1 cellular context compared by ENCODE assay signal in the genomic region with DNA sequence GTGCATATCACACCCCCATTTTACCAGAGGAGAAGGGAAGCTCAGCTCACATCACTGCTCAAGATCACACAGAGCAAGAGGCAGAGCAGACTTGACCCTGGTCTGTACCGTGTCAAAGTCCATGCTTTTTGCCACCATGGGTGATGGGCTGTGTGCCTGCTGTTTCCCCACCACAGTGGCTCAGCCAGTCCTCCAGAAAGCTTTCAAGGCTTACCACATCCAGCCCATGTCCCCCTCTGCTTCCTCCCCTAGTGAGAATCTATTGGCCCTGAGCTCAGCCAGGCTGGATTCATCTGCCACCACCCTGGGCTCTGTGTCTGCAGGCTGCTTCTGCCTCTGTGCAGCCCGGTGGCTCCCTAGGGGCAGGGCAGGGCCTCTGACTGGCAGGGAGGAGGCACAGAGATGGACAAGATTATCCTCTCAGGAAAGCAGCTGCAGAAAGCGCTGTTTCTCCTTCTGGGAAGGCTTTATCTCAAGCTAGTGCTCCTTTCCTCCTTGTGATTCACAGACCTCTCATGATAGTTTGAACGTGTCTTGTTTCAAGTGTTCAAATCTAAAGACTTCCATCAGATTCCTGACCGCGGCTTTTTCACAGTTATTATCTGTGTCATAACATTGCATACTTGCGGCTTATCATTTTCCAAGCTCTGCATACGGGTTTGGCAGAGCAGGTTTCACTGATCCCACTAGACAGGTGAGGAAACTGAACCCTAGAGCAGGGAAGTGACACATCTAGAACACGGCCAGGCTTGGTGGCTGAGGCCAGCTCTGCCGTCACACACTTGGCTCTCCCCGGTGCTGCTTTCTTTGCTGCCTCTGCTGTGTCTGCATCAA.
A peak's percentile ranks its signal among the peaks of the same experiment; 100 is the strongest.
TF ChIP-seq lines count a peak whose summit lies in the region.

No MANE protein-coding gene starts in this region.

TF ChIP-seq in K562, 482 proteins besides CTCF, POLR2A, EP300 and RAD21 (continued from another document):
- TF ChIP-seq, protein P1, sequence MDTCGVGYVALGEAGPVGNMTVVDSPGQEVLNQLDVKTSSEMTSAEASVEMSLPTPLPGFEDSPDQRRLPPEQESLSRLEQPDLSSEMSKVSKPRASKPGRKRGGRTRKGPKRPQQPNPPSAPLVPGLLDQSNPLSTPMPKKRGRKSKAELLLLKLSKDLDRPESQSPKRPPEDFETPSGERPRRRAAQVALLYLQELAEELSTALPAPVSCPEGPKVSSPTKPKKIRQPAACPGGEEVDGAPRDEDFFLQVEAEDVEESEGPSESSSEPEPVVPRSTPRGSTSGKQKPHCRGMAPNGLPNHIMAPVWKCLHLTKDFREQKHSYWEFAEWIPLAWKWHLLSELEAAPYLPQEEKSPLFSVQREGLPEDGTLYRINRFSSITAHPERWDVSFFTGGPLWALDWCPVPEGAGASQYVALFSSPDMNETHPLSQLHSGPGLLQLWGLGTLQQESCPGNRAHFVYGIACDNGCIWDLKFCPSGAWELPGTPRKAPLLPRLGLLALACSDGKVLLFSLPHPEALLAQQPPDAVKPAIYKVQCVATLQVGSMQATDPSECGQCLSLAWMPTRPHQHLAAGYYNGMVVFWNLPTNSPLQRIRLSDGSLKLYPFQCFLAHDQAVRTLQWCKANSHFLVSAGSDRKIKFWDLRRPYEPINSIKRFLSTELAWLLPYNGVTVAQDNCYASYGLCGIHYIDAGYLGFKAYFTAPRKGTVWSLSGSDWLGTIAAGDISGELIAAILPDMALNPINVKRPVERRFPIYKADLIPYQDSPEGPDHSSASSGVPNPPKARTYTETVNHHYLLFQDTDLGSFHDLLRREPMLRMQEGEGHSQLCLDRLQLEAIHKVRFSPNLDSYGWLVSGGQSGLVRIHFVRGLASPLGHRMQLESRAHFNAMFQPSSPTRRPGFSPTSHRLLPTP (IDR thresholded peaks at IDR 0.05; ENCODE audit: borderline replicate concordance, extremely low read depth, insufficient read length): no peak
- TF ChIP-seq CC2D1A (IDR thresholded peaks at IDR 0.05) (no peak), PHTF2 (CRISPR knock-in tag; IDR thresholded peaks at IDR 0.05) (no peak), SRSF9 (IDR thresholded peaks at IDR 0.05; ENCODE audit: borderline replicate concordance, low read depth, low read length) (no peak), ZNF408 (CRISPR knock-in tag; IDR thresholded peaks at IDR 0.05; ENCODE audit: low read depth) (no peak), CBX3 (IDR thresholded peaks at IDR 0.05; ENCODE audit: borderline replicate concordance in 1 of 2, low read length in 2 of 2) (no peak), RBM22 (IDR thresholded peaks at IDR 0.05; ENCODE audit: low read depth, low read length, poor library complexity, severe bottlenecking) (no peak), KDM5B (IDR thresholded peaks at IDR 0.05; ENCODE audit: insufficient replicate concordance, low read depth, low read length) (peak; percentile 24)
- TF ChIP-seq, protein P2, sequence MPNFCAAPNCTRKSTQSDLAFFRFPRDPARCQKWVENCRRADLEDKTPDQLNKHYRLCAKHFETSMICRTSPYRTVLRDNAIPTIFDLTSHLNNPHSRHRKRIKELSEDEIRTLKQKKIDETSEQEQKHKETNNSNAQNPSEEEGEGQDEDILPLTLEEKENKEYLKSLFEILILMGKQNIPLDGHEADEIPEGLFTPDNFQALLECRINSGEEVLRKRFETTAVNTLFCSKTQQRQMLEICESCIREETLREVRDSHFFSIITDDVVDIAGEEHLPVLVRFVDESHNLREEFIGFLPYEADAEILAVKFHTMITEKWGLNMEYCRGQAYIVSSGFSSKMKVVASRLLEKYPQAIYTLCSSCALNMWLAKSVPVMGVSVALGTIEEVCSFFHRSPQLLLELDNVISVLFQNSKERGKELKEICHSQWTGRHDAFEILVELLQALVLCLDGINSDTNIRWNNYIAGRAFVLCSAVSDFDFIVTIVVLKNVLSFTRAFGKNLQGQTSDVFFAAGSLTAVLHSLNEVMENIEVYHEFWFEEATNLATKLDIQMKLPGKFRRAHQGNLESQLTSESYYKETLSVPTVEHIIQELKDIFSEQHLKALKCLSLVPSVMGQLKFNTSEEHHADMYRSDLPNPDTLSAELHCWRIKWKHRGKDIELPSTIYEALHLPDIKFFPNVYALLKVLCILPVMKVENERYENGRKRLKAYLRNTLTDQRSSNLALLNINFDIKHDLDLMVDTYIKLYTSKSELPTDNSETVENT (CRISPR knock-in tag; IDR thresholded peaks at IDR 0.05): no peak
- TF ChIP-seq, protein P3, sequence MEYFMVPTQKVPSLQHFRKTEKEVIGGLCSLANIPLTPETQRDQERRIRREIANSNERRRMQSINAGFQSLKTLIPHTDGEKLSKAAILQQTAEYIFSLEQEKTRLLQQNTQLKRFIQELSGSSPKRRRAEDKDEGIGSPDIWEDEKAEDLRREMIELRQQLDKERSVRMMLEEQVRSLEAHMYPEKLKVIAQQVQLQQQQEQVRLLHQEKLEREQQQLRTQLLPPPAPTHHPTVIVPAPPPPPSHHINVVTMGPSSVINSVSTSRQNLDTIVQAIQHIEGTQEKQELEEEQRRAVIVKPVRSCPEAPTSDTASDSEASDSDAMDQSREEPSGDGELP (CRISPR knock-in tag; IDR thresholded peaks at IDR 0.05; ENCODE audit: borderline replicate concordance): peak; percentile 36; the same call in 1 of the 2 replicates
- TF ChIP-seq, protein P4, sequence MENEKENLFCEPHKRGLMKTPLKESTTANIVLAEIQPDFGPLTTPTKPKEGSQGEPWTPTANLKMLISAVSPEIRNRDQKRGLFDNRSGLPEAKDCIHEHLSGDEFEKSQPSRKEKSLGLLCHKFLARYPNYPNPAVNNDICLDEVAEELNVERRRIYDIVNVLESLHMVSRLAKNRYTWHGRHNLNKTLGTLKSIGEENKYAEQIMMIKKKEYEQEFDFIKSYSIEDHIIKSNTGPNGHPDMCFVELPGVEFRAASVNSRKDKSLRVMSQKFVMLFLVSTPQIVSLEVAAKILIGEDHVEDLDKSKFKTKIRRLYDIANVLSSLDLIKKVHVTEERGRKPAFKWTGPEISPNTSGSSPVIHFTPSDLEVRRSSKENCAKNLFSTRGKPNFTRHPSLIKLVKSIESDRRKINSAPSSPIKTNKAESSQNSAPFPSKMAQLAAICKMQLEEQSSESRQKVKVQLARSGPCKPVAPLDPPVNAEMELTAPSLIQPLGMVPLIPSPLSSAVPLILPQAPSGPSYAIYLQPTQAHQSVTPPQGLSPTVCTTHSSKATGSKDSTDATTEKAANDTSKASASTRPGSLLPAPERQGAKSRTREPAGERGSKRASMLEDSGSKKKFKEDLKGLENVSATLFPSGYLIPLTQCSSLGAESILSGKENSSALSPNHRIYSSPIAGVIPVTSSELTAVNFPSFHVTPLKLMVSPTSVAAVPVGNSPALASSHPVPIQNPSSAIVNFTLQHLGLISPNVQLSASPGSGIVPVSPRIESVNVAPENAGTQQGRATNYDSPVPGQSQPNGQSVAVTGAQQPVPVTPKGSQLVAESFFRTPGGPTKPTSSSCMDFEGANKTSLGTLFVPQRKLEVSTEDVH (IDR thresholded peaks at IDR 0.05; ENCODE audit: low read depth, partially characterized antibody): no peak
TF ChIP-seq in K562: peak in this region for 70.
